Comparison of ENCODE assay signal across 12 cellular contexts in genomic region chr20:33838035-33838864, GRCh38. TPM values are rescaled to one million over a fixed set of nuclear protein-coding genes. Genes with fewer than 3 reads are reported as not detected.
DNase-seq lines count a peak whose midpoint lies in the region; ATAC-seq, FAIRE-seq and TF ChIP-seq lines count a peak whose summit lies in the region.
"Had no signal": no experiment of that assay in that cellular context is flagged by ENCODE, and none has a peak within 500 bp of the region (broad histone marks: within the 10 kb centered on the region; RNA-seq: fewer than 3 reads in every experiment).

No MANE protein-coding gene starts in this region.

- H3K36me3 ChIP-seq in neural progenitor cell, result no peaks in the 10 kb centered on the region

- H3K4me1 Mint-ChIP-seq in dendritic cell treated with granulocyte-macrophage colony-stimulating factor and Interleukin-4, amounts not matched to agents 40 ng/mL and 50 ng/mL, for 4 days (ENCODE audit: low read depth), result peaks cover 94% of the 10 kb centered on the region
- peaks cover 42% of the 10 kb centered on the region for H3K4me1 Mint-ChIP-seq in neural progenitor cell

- H3K36me3 Mint-ChIP-seq in dendritic cell treated with granulocyte-macrophage colony-stimulating factor and Interleukin-4, amounts not matched to agents 40 ng/mL and 50 ng/mL, for 4 days (ENCODE audit: low read depth), result peaks cover 42% of the 10 kb centered on the region
- peaks cover 17% of the 10 kb centered on the region for H3K36me3 Mint-ChIP-seq in neural progenitor cell

- H4K20me1 ChIP-seq in neural progenitor cell (ENCODE audit: low read depth), result peaks cover 43% of the 10 kb centered on the region

- peaks cover 93% of the 10 kb centered on the region for H3K79me2 ChIP-seq in neural progenitor cell (ENCODE audit: low read depth)

- intact Hi-C loops in dendritic cell treated with granulocyte-macrophage colony-stimulating factor and Interleukin-4, amounts not matched to agents 40 ng/mL and 50 ng/mL, for 4 days (cut with micrococcal nuclease), result no loop called here

- no peak overlapping the region for H3K27ac ChIP-seq in neural progenitor cell

- no peak overlapping the region for H3K4me3 Mint-ChIP-seq in dendritic cell treated with granulocyte-macrophage colony-stimulating factor and Interleukin-4, amounts not matched to agents 40 ng/mL and 50 ng/mL, for 4 days
- H3K4me3 Mint-ChIP-seq in neural progenitor cell, result no peak overlapping the region

- H3K27me3 ChIP-seq in neural progenitor cell, result no peaks in the 10 kb centered on the region

- TF ChIP-seq CTCF in D721Med (IDR thresholded peaks at IDR 0.05; ENCODE audit: insufficient read depth, missing control alignments) (peak; percentile 4), neural progenitor cell (IDR thresholded peaks at IDR 0.05) (peak; percentile 24)

- no peak overlapping the region for H3K4me3 ChIP-seq in neural progenitor cell

- no peak overlapping the region for H3K4me2 ChIP-seq in neural progenitor cell

- FAIRE-seq in D721Med (lab: Jason Lieb, UNC), result no peak
- FAIRE-seq: kidney had no signal

- no peaks in the 10 kb centered on the region for H3F3A ChIP-seq in neural progenitor cell (ENCODE audit: low read depth)

- no peak overlapping the region for H2AFZ ChIP-seq in neural progenitor cell (replicated peaks)

- no peaks in the 10 kb centered on the region for H3K9me3 Mint-ChIP-seq in dendritic cell treated with granulocyte-macrophage colony-stimulating factor and Interleukin-4, amounts not matched to agents 40 ng/mL and 50 ng/mL, for 4 days
- no peaks in the 10 kb centered on the region for H3K9me3 Mint-ChIP-seq in neural progenitor cell

- H3K4me1 ChIP-seq in neural progenitor cell, result peaks cover 12% of the 10 kb centered on the region

- H3K27ac Mint-ChIP-seq in dendritic cell treated with granulocyte-macrophage colony-stimulating factor and Interleukin-4, amounts not matched to agents 40 ng/mL and 50 ng/mL, for 4 days, result peak overlapping the region; percentile 35
- peak overlapping the region; percentile 57 for H3K27ac Mint-ChIP-seq in neural progenitor cell

- peaks cover 3% of the 10 kb centered on the region for H3K9me3 ChIP-seq in neural progenitor cell (ENCODE audit: low read depth)

- DNase-seq in D721Med (ENCODE audit: insufficient read length, low spot score) (no peak), MV-4-11 (lab: John Stamatoyannopoulos, UW) (peak; percentile 33), neural progenitor cell (ENCODE audit: low spot score) (peak; percentile 16)
- no peak for DNase-seq in effector CD4-positive, alpha-beta T cell
- DNase-seq: kidney; NCI-H510A treated with DMSO at 0.1 percent for 48 hours; stimulated activated CD4-positive, alpha-beta T cell treated with anti-CD3 and anti-CD28 coated beads, Interleukin-4, amount 100 ng/mL, for 1 hour; T-helper 1 cell had no signal

- ATAC-seq in HG03095 (IDR thresholded peaks at IDR 0.05; ENCODE audit: unreplicated experiment) (no peak), HG03175 (IDR thresholded peaks at IDR 0.05; ENCODE audit: unreplicated experiment) (no peak), GM21825 (IDR thresholded peaks at IDR 0.05; ENCODE audit: unreplicated experiment) (no peak)

- no peak overlapping the region for H3K9ac ChIP-seq in neural progenitor cell

- no peaks in the 10 kb centered on the region for H3K27me3 Mint-ChIP-seq in dendritic cell treated with granulocyte-macrophage colony-stimulating factor and Interleukin-4, amounts not matched to agents 40 ng/mL and 50 ng/mL, for 4 days
- H3K27me3 Mint-ChIP-seq in neural progenitor cell (ENCODE audit: insufficient read depth, low read depth), result no peaks in the 10 kb centered on the region

RNA-seq across cellular contexts. Expression of gene CHMP4B, which starts 27.1 kb away (rescaled TPM):
- total RNA-seq in neural progenitor cell (ENCODE audit: low replicate concordance), result 40.7 and 51.4 TPM in 2 replicates

Comparison
In these comparisons a context has a peak if more than half of its experiments do, and no peak if none do; other contexts are left out.
1. DNase-seq: peak in MV-4-11 (single experiment) and neural progenitor cell (single experiment); none in D721Med (single experiment) and effector CD4-positive, alpha-beta T cell (single experiment).